14 cellular contexts compared by ENCODE assay signal in genomic region chr2:162710282-162710891, GRCh38.
DNase-seq lines count a peak whose midpoint lies in the region; ATAC-seq, FAIRE-seq and TF ChIP-seq lines count a peak whose summit lies in the region.
"Had no signal": no experiment of that assay in that cellular context is flagged by ENCODE, and none has a peak within 500 bp of the region (broad histone marks: within the 10 kb centered on the region; RNA-seq: fewer than 3 reads in every experiment).

No MANE protein-coding gene starts in this region.

- TF ChIP-seq POLR2A in thyroid gland (IDR thresholded peaks at IDR 0.05), result no peak

- H3K9me3 ChIP-seq in thyroid gland, result no peaks in the 10 kb centered on the region
- H3K9me3 ChIP-seq: neutrophil had no signal

- DNase-seq in NCI-H446 (lab: John Stamatoyannopoulos, UW) (peak; percentile 60 to 74), thyroid gland (peak; percentile 23 to 52), NCI-H226 (no peak)
- DNase-seq in activated CD4-positive, alpha-beta T cell treated with anti-CD3 and anti-CD28 coated beads for 48 hours, result no peak
- DNase-seq: activated CD4-positive, alpha-beta T cell treated with anti-CD3 and anti-CD28 coated beads, Interleukin-2, amount 50 U/mL, for 4 hours; activated naive CD4-positive, alpha-beta T cell treated with anti-CD3 and anti-CD28 coated beads for 36 hours; stimulated activated naive CD4-positive, alpha-beta T cell treated with Interleukin-2 at 50 U/mL for 16 hours; T-helper 1 cell had no signal

- no peaks in the 10 kb centered on the region for H3K27me3 ChIP-seq in thyroid gland
- H3K27me3 ChIP-seq: neutrophil had no signal

- TF ChIP-seq CTCF in thyroid gland (IDR thresholded peaks at IDR 0.05), result no peak

- H3K4me3 ChIP-seq in thyroid gland (replicated peaks in 1 of 3), result no peak overlapping the region

- H3K36me3 ChIP-seq in thyroid gland, result no peaks in the 10 kb centered on the region
- H3K36me3 ChIP-seq: neutrophil had no signal

- H3K27ac ChIP-seq in thyroid gland, result peak overlapping the region in 2 of 3 donors; percentile 59 to 71
- H3K27ac ChIP-seq: neutrophil had no signal

- ATAC-seq in HG03432 (IDR thresholded peaks at IDR 0.05; ENCODE audit: unreplicated experiment) (peak; percentile 54), HG03196 (IDR thresholded peaks at IDR 0.05; ENCODE audit: unreplicated experiment) (no peak)

- FAIRE-seq in endometrium (lab: Jason Lieb, UNC), result peak; percentile 84
- FAIRE-seq: colon, GM12892 had no signal

- H3K4me1 ChIP-seq in thyroid gland, result peaks cover 18 to 20% of the 10 kb centered on the region in 2 donors

- intact Hi-C loops in thyroid gland (cut with DNase I), result no loop called here

- WGBS in thyroid gland, 2 donors, result 41 to 54% methylated on average over 3 of the region's 3 CpGs

Comparison
In these comparisons a context has a peak if more than half of its experiments do, and no peak if none do; other contexts are left out.
1. DNase-seq: peak in NCI-H446 (2 of 2) and thyroid gland (2 of 2); none in activated CD4-positive, alpha-beta T cell treated with anti-CD3 and anti-CD28 coated beads for 48 hours (single experiment) and NCI-H226 (single experiment).